ENCODE assay signal across 21 cellular contexts in the genomic region with DNA sequence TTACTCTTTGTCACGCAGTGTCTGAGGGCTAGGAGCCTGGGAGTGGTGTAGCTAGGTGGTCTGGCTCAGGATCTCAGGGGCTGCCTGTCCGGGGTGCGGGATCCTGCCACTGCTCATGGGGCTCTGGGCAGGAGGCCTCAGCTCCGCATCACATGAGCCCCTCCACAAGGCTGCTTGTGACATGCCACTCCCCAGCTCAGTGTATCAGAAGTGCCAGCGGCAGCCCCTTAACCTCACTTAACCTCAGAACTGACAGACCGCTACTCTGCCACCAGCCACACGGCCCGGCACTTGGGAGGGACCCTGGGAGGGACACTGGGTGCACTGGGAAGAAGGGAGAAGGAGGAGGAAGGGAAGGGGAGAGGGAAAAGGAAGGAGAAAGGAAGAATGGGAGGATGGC.
DNase-seq lines count a peak whose midpoint lies in the region; ATAC-seq, FAIRE-seq and TF ChIP-seq lines count a peak whose summit lies in the region.
"Had no signal": no experiment of that assay in that cellular context is flagged by ENCODE, and none has a peak within 500 bp of the region (broad histone marks: within the 10 kb centered on the region; RNA-seq: fewer than 3 reads in every experiment).

No MANE protein-coding gene starts in this region.

- no peaks in the 10 kb centered on the region for H3F3A ChIP-seq in GM23338 (replicated peaks; ENCODE audit: low read depth)

- no peak overlapping the region for H3K9ac ChIP-seq in K562 (ENCODE audit: insufficient read depth in 1 of 2, low read depth in 2 of 2, low read length in 2 of 2)
- H3K9ac ChIP-seq: GM23248 had no signal

- peaks cover 6% of the 10 kb centered on the region for H3K27me3 Mint-ChIP-seq in GM23338 (ENCODE audit: insufficient read depth, low read depth, poor library complexity)
- peaks cover 0 to 6% of the 10 kb centered on the region in 2 donors for H3K27me3 Mint-ChIP-seq in stimulated activated naive B cell treated with anti-CD40 and anti-IgM and Interleukin-4, amounts not matched to agents 10 μg/mL and 1 μg/mL and 100 μg/mL, for 72 hours
- H3K27me3 Mint-ChIP-seq: CD4-positive, alpha-beta T cell had no signal

- TF ChIP-seq POLR2A in K562 (conservative IDR thresholded peaks at IDR 0.05): no peak

- H3K4me3 ChIP-seq in BE2C (ENCODE audit: low read depth, low read length) (peak overlapping the region; percentile 24; the same call in 1 of the 2 replicates), GM23338 (no peak overlapping the region), K562 (no peak overlapping the region), right atrium auricular region (no peak overlapping the region), tibial artery (no peak overlapping the region)
- H3K4me3 ChIP-seq: GM23248 had no signal

- intact Hi-C loops in K562 (cut with micrococcal nuclease) (no loop called here), tibial artery (cut with DNase I; ENCODE audit: low total_unique reads) (no loop called here)

- no peak for TF ChIP-seq RAD21 in K562 (CRISPR knock-in tag; conservative IDR thresholded peaks at IDR 0.05 in 1 of 2, IDR thresholded peaks at IDR 0.05 in 1 of 2)

- H3K36me3 Mint-ChIP-seq in GM23338 (ENCODE audit: low read depth): no peaks in the 10 kb centered on the region
- no peaks in the 10 kb centered on the region for H3K36me3 Mint-ChIP-seq in stimulated activated naive B cell treated with anti-CD40 and anti-IgM and Interleukin-4, amounts not matched to agents 10 μg/mL and 1 μg/mL and 100 μg/mL, for 72 hours

- DNase-seq in BE2C: no peak
- no peak for DNase-seq in GM23338 (ENCODE audit: low spot score)
- no peak for DNase-seq in K562 (ENCODE audit: extremely low read depth in 1 of 4, low spot score in 3 of 4)
- DNase-seq in stimulated activated naive B cell treated with anti-CD40 and anti-IgM and Interleukin-4, amounts not matched to agents 10 μg/mL and 1 μg/mL and 100 μg/mL, for 72 hours: no peak
- no peak for DNase-seq in right atrium auricular region (ENCODE audit: low spot score)
- no peak for DNase-seq in tibial artery
- DNase-seq: 8988T; Caco-2; CD4-positive, alpha-beta T cell; GM23248; HCEC 1CT; HFFc6; IMR-90 had no signal

- in situ Hi-C loops in K562 (cut with MboI): no loop called here

- H3K27me3 ChIP-seq in BE2C (no peaks in the 10 kb centered on the region), GM23338 (ENCODE audit: insufficient read depth) (no peaks in the 10 kb centered on the region), K562 (ENCODE audit: control insufficient read depth in 2 of 2, insufficient read depth in 2 of 2, low read length in 2 of 2) (peaks cover 64 to 98% of the 10 kb centered on the region in 2 experiments), right atrium auricular region (no peaks in the 10 kb centered on the region), tibial artery (peaks cover 0 to 4% of the 10 kb centered on the region in 2 donors)

- CTCF ChIA-PET in K562 (lab: Yijun Ruan, JAX; ENCODE audit: low intra/inter-chr PET ratio): no interaction called here

- FAIRE-seq in K562 (lab: Jason Lieb, UNC): peak; percentile 15
- FAIRE-seq: D721Med, G401.6, GM12891, GM19239, H54, HTR-8/SVneo had no signal

- WGBS in K562 (ENCODE audit: insufficient coverage, low coverage, missing lambda C conversion rate): 2% methylated on average over 8 of the region's 8 CpGs

- ATAC-seq in GM23338 (no peak), K562 (no peak), HG03565 (IDR thresholded peaks at IDR 0.05; ENCODE audit: unreplicated experiment) (no peak)
- ATAC-seq in stimulated activated naive B cell treated with anti-CD40 and anti-IgM and Interleukin-4, amounts not matched to agents 10 μg/mL and 1 μg/mL and 100 μg/mL, for 72 hours (replicated peaks): no peak

- TF ChIP-seq EP300 in K562 (IDR thresholded peaks at IDR 0.05; ENCODE audit: low read length): no peak

- no peak overlapping the region for H3K4me3 Mint-ChIP-seq in GM23338
- H3K4me3 Mint-ChIP-seq in stimulated activated naive B cell treated with anti-CD40 and anti-IgM and Interleukin-4, amounts not matched to agents 10 μg/mL and 1 μg/mL and 100 μg/mL, for 72 hours: no peak overlapping the region
- H3K4me3 Mint-ChIP-seq: CD4-positive, alpha-beta T cell; HFFc6 had no signal

- no peaks in the 10 kb centered on the region for H3K9me2 ChIP-seq in GM23338 (ENCODE audit: insufficient read depth)

- TF ChIP-seq CTCF in BE2C (IDR thresholded peaks at IDR 0.05; ENCODE audit: low read depth, low read length) (no peak), GM23338 (conservative IDR thresholded peaks at IDR 0.05; ENCODE audit: low read depth in 2 of 2) (no peak), K562 (IDR thresholded peaks at IDR 0.05 in 2 of 3, conservative IDR thresholded peaks at IDR 0.05 in 1 of 3; ENCODE audit: insufficient read depth in 2 of 3, low read depth in 1 of 3, low read length in 3 of 3) (no peak), right atrium auricular region (IDR thresholded peaks at IDR 0.05) (no peak), tibial artery (IDR thresholded peaks at IDR 0.05) (no peak)

- H3K4me1 Mint-ChIP-seq in GM23338: no peaks in the 10 kb centered on the region
- no peaks in the 10 kb centered on the region for H3K4me1 Mint-ChIP-seq in stimulated activated naive B cell treated with anti-CD40 and anti-IgM and Interleukin-4, amounts not matched to agents 10 μg/mL and 1 μg/mL and 100 μg/mL, for 72 hours

- no peaks in the 10 kb centered on the region for H3K9me1 ChIP-seq in K562 (ENCODE audit: control insufficient read depth, insufficient read depth, low read length)

- no peaks in the 10 kb centered on the region for H3K79me2 ChIP-seq in GM23338 (replicated peaks; ENCODE audit: insufficient read depth)
- no peaks in the 10 kb centered on the region for H3K79me2 ChIP-seq in K562 (ENCODE audit: control insufficient read depth, insufficient read depth, low read length)

- no peaks in the 10 kb centered on the region for H3K9me3 ChIP-seq in BE2C
- H3K9me3 ChIP-seq in K562 (replicated peaks; ENCODE audit: control insufficient read depth, insufficient read depth, low read depth, low read length): no peaks in the 10 kb centered on the region
- H3K9me3 ChIP-seq in right atrium auricular region: no peaks in the 10 kb centered on the region
- no peaks in the 10 kb centered on the region for H3K9me3 ChIP-seq in tibial artery
- H3K9me3 ChIP-seq: Caco-2 had no signal

- H3K36me3 ChIP-seq in BE2C (no peaks in the 10 kb centered on the region), GM23338 (ENCODE audit: insufficient read depth) (no peaks in the 10 kb centered on the region), K562 (ENCODE audit: control insufficient read depth, insufficient read depth, low read length) (no peaks in the 10 kb centered on the region), right atrium auricular region (peaks cover 4% of the 10 kb centered on the region), tibial artery (peaks cover 0 to 5% (median 0%) of the 10 kb centered on the region in 3 donors)

- H3K27ac ChIP-seq in GM23338 (ENCODE audit: low read depth) (0 out of 2 replicates have a peak overlapping the region, but pooled peaks have one; percentile 9), K562 (ENCODE audit: extremely low read depth, low read depth, low read length) (no peak overlapping the region), right atrium auricular region (no peak overlapping the region), tibial artery (no peak overlapping the region)
- H3K27ac ChIP-seq: C4-2B, GM23248 had no signal

- POLR2A ChIA-PET in K562 (lab: Yijun Ruan, JAX): interaction anchor here (0.6 to 0.8 kb wide), 2 partner anchors 11 to 147 kb away, joined by 3 read pairs; no protein-coding TSS in a partner anchor

- H3K27ac Mint-ChIP-seq in GM23338: no peak overlapping the region
- peak overlapping the region; percentile 42 for H3K27ac Mint-ChIP-seq in stimulated activated naive B cell treated with anti-CD40 and anti-IgM and Interleukin-4, amounts not matched to agents 10 μg/mL and 1 μg/mL and 100 μg/mL, for 72 hours
- H3K27ac Mint-ChIP-seq: CD4-positive, alpha-beta T cell; HFFc6 had no signal

- no peaks in the 10 kb centered on the region for H3K4me1 ChIP-seq in BE2C
- H3K4me1 ChIP-seq in GM23338 (ENCODE audit: insufficient read depth): no peaks in the 10 kb centered on the region
- peaks cover 0 to 19% of the 10 kb centered on the region in 2 experiments; a peak in 1 of 5 replicates for H3K4me1 ChIP-seq in K562 (replicated peaks in 1 of 2; ENCODE audit: control insufficient read depth in 2 of 2, insufficient read depth in 2 of 2, low read length in 2 of 2)
- H3K4me1 ChIP-seq in right atrium auricular region: no peaks in the 10 kb centered on the region
- no peaks in the 10 kb centered on the region for H3K4me1 ChIP-seq in tibial artery
- H3K4me1 ChIP-seq: Caco-2 had no signal

- H4K20me1 ChIP-seq in GM23338 (replicated peaks; ENCODE audit: insufficient read depth) (no peaks in the 10 kb centered on the region), K562 (replicated peaks; ENCODE audit: control insufficient read depth, insufficient read depth, low read length) (peaks cover 24% of the 10 kb centered on the region)

- H2AFZ ChIP-seq in GM23338 (no peak overlapping the region), K562 (ENCODE audit: low read depth, low read length) (no peak overlapping the region)
- H2AFZ ChIP-seq: GM23248 had no signal

- H3K9me3 Mint-ChIP-seq in GM23338: no peaks in the 10 kb centered on the region; the same call in 2 of the 3 replicates
- no peaks in the 10 kb centered on the region for H3K9me3 Mint-ChIP-seq in stimulated activated naive B cell treated with anti-CD40 and anti-IgM and Interleukin-4, amounts not matched to agents 10 μg/mL and 1 μg/mL and 100 μg/mL, for 72 hours
- H3K9me3 Mint-ChIP-seq: CD4-positive, alpha-beta T cell; HFFc6 had no signal

- BruUV-seq in K562 (replicated peaks; lab: Mats Ljungman, UMichigan): no TSS peak

- H3K4me2 ChIP-seq in GM23338 (no peak overlapping the region), K562 (ENCODE audit: insufficient read depth, low read length) (no peak overlapping the region)

TF ChIP-seq in GM23338, 12 proteins besides CTCF, POLR2A, EP300 and RAD21 (continues in another document):
- no peak for TF ChIP-seq JUNB (IDR thresholded peaks at IDR 0.05; ENCODE audit: unreplicated experiment)

TF ChIP-seq in K562, 482 proteins besides CTCF, POLR2A, EP300 and RAD21:
- no peak for TF ChIP-seq TGIF2 (CRISPR knock-in tag; IDR thresholded peaks at IDR 0.05)
- TF ChIP-seq ZBTB8A (IDR thresholded peaks at IDR 0.05; ENCODE audit: partially characterized antibody): no peak
- no peak for TF ChIP-seq SMAD2 (IDR thresholded peaks at IDR 0.05; ENCODE audit: low read depth, low read length)
- TF ChIP-seq ZNF717 (CRISPR knock-in tag; IDR thresholded peaks at IDR 0.05): no peak
- TF ChIP-seq, protein P1, sequence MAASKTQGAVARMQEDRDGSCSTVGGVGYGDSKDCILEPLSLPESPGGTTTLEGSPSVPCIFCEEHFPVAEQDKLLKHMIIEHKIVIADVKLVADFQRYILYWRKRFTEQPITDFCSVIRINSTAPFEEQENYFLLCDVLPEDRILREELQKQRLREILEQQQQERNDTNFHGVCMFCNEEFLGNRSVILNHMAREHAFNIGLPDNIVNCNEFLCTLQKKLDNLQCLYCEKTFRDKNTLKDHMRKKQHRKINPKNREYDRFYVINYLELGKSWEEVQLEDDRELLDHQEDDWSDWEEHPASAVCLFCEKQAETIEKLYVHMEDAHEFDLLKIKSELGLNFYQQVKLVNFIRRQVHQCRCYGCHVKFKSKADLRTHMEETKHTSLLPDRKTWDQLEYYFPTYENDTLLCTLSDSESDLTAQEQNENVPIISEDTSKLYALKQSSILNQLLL (CRISPR knock-in tag; IDR thresholded peaks at IDR 0.05; ENCODE audit: borderline replicate concordance): no peak
